15 cellular contexts compared by ENCODE assay signal in the genomic region with DNA sequence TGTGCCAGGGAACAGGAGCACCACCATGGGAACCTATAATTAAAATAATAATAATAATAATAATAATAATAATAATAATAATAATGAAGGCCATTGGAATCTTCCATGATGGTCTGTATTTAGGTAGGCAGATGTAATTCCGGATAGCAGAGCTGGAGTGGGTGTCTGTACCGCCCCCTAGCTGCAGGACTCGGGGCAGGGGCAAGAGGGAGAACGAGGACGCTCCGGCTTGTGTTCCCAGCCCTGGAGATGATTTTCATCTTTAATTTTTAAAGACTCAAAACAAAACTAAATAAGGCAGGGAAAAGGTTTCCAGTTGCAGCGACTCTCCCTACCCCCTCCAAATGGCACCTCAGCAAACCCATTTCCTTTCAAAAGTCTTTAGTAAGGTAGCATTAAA.
DNase-seq lines count a peak whose midpoint lies in the region; ATAC-seq, FAIRE-seq and TF ChIP-seq lines count a peak whose summit lies in the region.
"Had no signal": no experiment of that assay in that cellular context is flagged by ENCODE, and none has a peak within 500 bp of the region (broad histone marks: within the 10 kb centered on the region; RNA-seq: fewer than 3 reads in every experiment).

No MANE protein-coding gene starts in this region.

- H3K27me3 ChIP-seq in GM23338 (ENCODE audit: insufficient read depth): no peaks in the 10 kb centered on the region
- H3K27me3 ChIP-seq in OCI-LY3 (ENCODE audit: low read depth, low read length): peaks cover 17% of the 10 kb centered on the region
- H3K27me3 ChIP-seq in keratinocyte (ENCODE audit: control insufficient read depth, extremely low read depth, insufficient read depth, low read length): no peaks in the 10 kb centered on the region
- H3K27me3 ChIP-seq in CD8-positive, alpha-beta T cell (ENCODE audit: insufficient read depth, low read length): no peaks in the 10 kb centered on the region
- H3K27me3 ChIP-seq in tibial nerve: no peaks in the 10 kb centered on the region

- H3K4me2 ChIP-seq in GM23338 (no peak overlapping the region), OCI-LY3 (ENCODE audit: low read length) (no peak overlapping the region), keratinocyte (ENCODE audit: control insufficient read depth, extremely low read depth, insufficient read depth, low read depth, low read length) (no peak overlapping the region)

- H3K9ac ChIP-seq in OCI-LY3 (ENCODE audit: low read length): no peak overlapping the region
- no peak overlapping the region for H3K9ac ChIP-seq in keratinocyte (ENCODE audit: control insufficient read depth, extremely low read depth, insufficient read depth, low read length)

- no peaks in the 10 kb centered on the region for H3K9me3 Mint-ChIP-seq in GM23338
- no peaks in the 10 kb centered on the region for H3K9me3 Mint-ChIP-seq in CD8-positive, alpha-beta T cell
- H3K9me3 Mint-ChIP-seq: activated T-cell treated with anti-CD3 and anti-CD28 coated beads, Interleukin-2, amount 50 U/mL, for 72 hours; dendritic cell treated with granulocyte-macrophage colony-stimulating factor and Interleukin-4, amounts not matched to agents 40 ng/mL and 50 ng/mL, for 4 days; nephron had no signal

- FAIRE-seq in keratinocyte (lab: Jason Lieb, UNC): no peak
- FAIRE-seq: GM12891 had no signal

- H3K4me1 ChIP-seq in GM23338 (ENCODE audit: insufficient read depth) (peaks cover 5% of the 10 kb centered on the region; the same call in 1 of the 2 replicates), OCI-LY3 (ENCODE audit: low read length) (no peaks in the 10 kb centered on the region), keratinocyte (ENCODE audit: control insufficient read depth, extremely low read depth, insufficient read depth, low read length) (peaks cover 4% of the 10 kb centered on the region), tibial nerve (no peaks in the 10 kb centered on the region)
- peaks cover 4% of the 10 kb centered on the region for H3K4me1 ChIP-seq in CD8-positive, alpha-beta T cell (ENCODE audit: insufficient read depth, low read length)
- H3K4me1 ChIP-seq: Caco-2 had no signal

- intact Hi-C loops in CD8-positive, alpha-beta T cell (cut with DNase I, micrococcal nuclease): loop anchor here in 1 of 2 experiments (2.0 kb wide), 1 partner anchor 838 kb away; no protein-coding TSS in a partner anchor

- no peak for TF ChIP-seq POLR2A in tibial nerve (IDR thresholded peaks at IDR 0.05)

- no peaks in the 10 kb centered on the region for H3K9me1 ChIP-seq in keratinocyte (ENCODE audit: control insufficient read depth, extremely low read depth, insufficient read depth, low read length)

- no peaks in the 10 kb centered on the region for H3K9me2 ChIP-seq in GM23338 (ENCODE audit: insufficient read depth)

- CTCF ChIA-PET in CD8-positive, alpha-beta T cell (lab: Charles Lee): interaction anchor here (0.7 to 1.3 kb wide), 2 partner anchors 84 to 479 kb away, joined by 3 read pairs; no protein-coding TSS in a partner anchor

- no peaks in the 10 kb centered on the region for H3K36me3 Mint-ChIP-seq in GM23338 (ENCODE audit: low read depth)
- H3K36me3 Mint-ChIP-seq in CD8-positive, alpha-beta T cell: no peaks in the 10 kb centered on the region
- H3K36me3 Mint-ChIP-seq: IgD-negative memory B cell had no signal

- no peak overlapping the region for H2AFZ ChIP-seq in GM23338
- no peak overlapping the region for H2AFZ ChIP-seq in OCI-LY3 (ENCODE audit: low read depth, low read length)
- no peak overlapping the region for H2AFZ ChIP-seq in keratinocyte (ENCODE audit: control insufficient read depth, low read length)

- H3K79me2 ChIP-seq in GM23338 (replicated peaks; ENCODE audit: insufficient read depth): no peaks in the 10 kb centered on the region
- no peaks in the 10 kb centered on the region for H3K79me2 ChIP-seq in OCI-LY3 (ENCODE audit: low read length)
- no peaks in the 10 kb centered on the region for H3K79me2 ChIP-seq in keratinocyte (ENCODE audit: control insufficient read depth, insufficient read depth, low read length)

- ATAC-seq in GM23338: peak; percentile 73
- ATAC-seq in CD8-positive, alpha-beta T cell: no peak
- ATAC-seq: activated CD4-positive, CD25-positive, alpha-beta regulatory T cell treated with anti-CD3 and anti-CD28 coated beads, Interleukin-2, amount 50 U/mL, for 24 hours; activated T-cell treated with anti-CD3 and anti-CD28 coated beads, Interleukin-2, amount 50 U/mL, for 72 hours had no signal

- peaks cover 4% of the 10 kb centered on the region for H3K27me3 Mint-ChIP-seq in GM23338 (ENCODE audit: insufficient read depth, low read depth, poor library complexity)
- H3K27me3 Mint-ChIP-seq in CD8-positive, alpha-beta T cell (ENCODE audit: low read depth): peaks cover 1% of the 10 kb centered on the region

- H3K36me3 ChIP-seq in GM23338 (ENCODE audit: insufficient read depth) (no peaks in the 10 kb centered on the region), OCI-LY3 (replicated peaks; ENCODE audit: low read depth, low read length) (no peaks in the 10 kb centered on the region), keratinocyte (ENCODE audit: control insufficient read depth in 2 of 2, extremely low read depth in 1 of 2, insufficient read depth in 2 of 2, low read length in 2 of 2) (no peaks in the 10 kb centered on the region), tibial nerve (no peaks in the 10 kb centered on the region)
- no peaks in the 10 kb centered on the region for H3K36me3 ChIP-seq in CD8-positive, alpha-beta T cell (ENCODE audit: insufficient read depth, low read length)

- H3K9me3 ChIP-seq in OCI-LY3 (ENCODE audit: insufficient read depth, low read length) (no peaks in the 10 kb centered on the region), keratinocyte (ENCODE audit: control insufficient read depth, low read depth, low read length) (no peaks in the 10 kb centered on the region), tibial nerve (no peaks in the 10 kb centered on the region)
- H3K9me3 ChIP-seq in CD8-positive, alpha-beta T cell (ENCODE audit: low read length): no peaks in the 10 kb centered on the region
- H3K9me3 ChIP-seq: Caco-2 had no signal

- no peak overlapping the region for H3K4me3 Mint-ChIP-seq in GM23338
- no peak overlapping the region for H3K4me3 Mint-ChIP-seq in CD8-positive, alpha-beta T cell
- H3K4me3 Mint-ChIP-seq: IgD-negative memory B cell, nephron had no signal

- H3F3A ChIP-seq in GM23338 (replicated peaks; ENCODE audit: low read depth): no peaks in the 10 kb centered on the region

- H3K4me1 Mint-ChIP-seq in GM23338: peaks cover 24% of the 10 kb centered on the region
- peaks cover 16% of the 10 kb centered on the region for H3K4me1 Mint-ChIP-seq in CD8-positive, alpha-beta T cell (ENCODE audit: low read depth)
- H3K4me1 Mint-ChIP-seq: IgD-negative memory B cell, nephron had no signal

- H3K4me3 ChIP-seq in GM23338: no peak overlapping the region
- no peak overlapping the region for H3K4me3 ChIP-seq in OCI-LY3 (ENCODE audit: low read length)
- H3K4me3 ChIP-seq in keratinocyte (ENCODE audit: control insufficient read depth in 2 of 3, extremely low read depth in 1 of 3, insufficient read depth in 2 of 3, low read depth in 1 of 3, low read length in 3 of 3): no peak overlapping the region
- H3K4me3 ChIP-seq in CD8-positive, alpha-beta T cell (ENCODE audit: low read depth, low read length): no peak overlapping the region
- H3K4me3 ChIP-seq in tibial nerve: no peak overlapping the region

- dilution Hi-C loops in keratinocyte (cut with MboI; ENCODE audit: extremely low pct_ligation_motif_present, low sequenced_read_pairs): no loop called here

- H3K27ac Mint-ChIP-seq in GM23338: no peak overlapping the region
- no peak overlapping the region for H3K27ac Mint-ChIP-seq in CD8-positive, alpha-beta T cell
- H3K27ac Mint-ChIP-seq: activated T-cell treated with anti-CD3 and anti-CD28 coated beads, Interleukin-2, amount 50 U/mL, for 72 hours; dendritic cell treated with granulocyte-macrophage colony-stimulating factor and Interleukin-4, amounts not matched to agents 40 ng/mL and 50 ng/mL, for 4 days; IgD-negative memory B cell; nephron had no signal

- POLR2A ChIA-PET in CD8-positive, alpha-beta T cell (lab: Charles Lee): no interaction called here

- H3K27ac ChIP-seq in GM23338 (ENCODE audit: low read depth) (no peak overlapping the region), OCI-LY3 (ENCODE audit: low read length) (no peak overlapping the region), keratinocyte (ENCODE audit: control insufficient read depth, insufficient read depth, low read length) (no peak overlapping the region), tibial nerve (no peak overlapping the region)
- no peak overlapping the region for H3K27ac ChIP-seq in CD8-positive, alpha-beta T cell (ENCODE audit: low read depth, low read length)

- WGBS in tibial nerve, 2 donors: 56 to 66% methylated on average over 7 of the region's 7 CpGs

- peak; percentile 66 for DNase-seq in Daoy (ENCODE audit: low read depth)
- DNase-seq in GM23338 (ENCODE audit: low spot score): peak; percentile 67
- no peak for DNase-seq in keratinocyte (ENCODE audit: low read depth, low spot score)
- no peak for DNase-seq in CD8-positive, alpha-beta T cell
- no peak for DNase-seq in NCI-H146 treated with DMSO at 0.1 percent for 48 hours (lab: John Stamatoyannopoulos, UW; ENCODE audit: unreplicated experiment)
- no peak for DNase-seq in tibial nerve (ENCODE audit: low spot score in 2 of 2)
- DNase-seq: activated T-cell treated with anti-CD3 and anti-CD28 coated beads, Interleukin-2, amount 50 U/mL, for 72 hours; NCI-H2081 had no signal

- TF ChIP-seq CTCF in GM23338 (conservative IDR thresholded peaks at IDR 0.05; ENCODE audit: low read depth in 2 of 2) (peak; percentile 74 to 78), OCI-LY3 (IDR thresholded peaks at IDR 0.05; ENCODE audit: low read depth, low read length) (peak; percentile 21; the same call in 1 of the 2 replicates), keratinocyte (optimal IDR thresholded peaks at IDR 0.05 in 1 of 3, IDR thresholded peaks at IDR 0.05 in 1 of 3, conservative IDR thresholded peaks at IDR 0.05 in 1 of 3; ENCODE audit: extremely low read depth in 1 of 3, insufficient read depth in 2 of 3, low read length in 3 of 3) (peak in 2 of 3 experiments; percentile 43 to 45), tibial nerve (IDR thresholded peaks at IDR 0.05) (no peak)
- TF ChIP-seq CTCF in CD8-positive, alpha-beta T cell (IDR thresholded peaks at IDR 0.05): no peak

- no peaks in the 10 kb centered on the region for H4K20me1 ChIP-seq in GM23338 (replicated peaks; ENCODE audit: insufficient read depth)
- H4K20me1 ChIP-seq in OCI-LY3 (ENCODE audit: insufficient read depth, low read length): no peaks in the 10 kb centered on the region; the same call in 1 of the 2 replicates
- H4K20me1 ChIP-seq in keratinocyte (ENCODE audit: control insufficient read depth, extremely low read depth, insufficient read depth, low read length): no peaks in the 10 kb centered on the region

- no peak for TF ChIP-seq EP300 in tibial nerve (IDR thresholded peaks at IDR 0.05)

Comparison
In these comparisons a context has a peak if more than half of its experiments do, and no peak if none do; other contexts are left out.
1. DNase-seq: peak in Daoy (single experiment) and GM23338 (single experiment); none in keratinocyte (single experiment), CD8-positive, alpha-beta T cell (0 of 7), NCI-H146 treated with DMSO at 0.1 percent for 48 hours (single experiment) and tibial nerve (0 of 2).
2. CTCF ChIP-seq: peak in GM23338 (2 of 2), OCI-LY3 (single experiment) and keratinocyte (2 of 3); none in CD8-positive, alpha-beta T cell (single experiment) and tibial nerve (0 of 5).